In genomic region chr18:10131036-10131774, GRCh38 we compare ENCODE assay signal across 10 cellular contexts.
DNase-seq lines count a peak whose midpoint lies in the region; ATAC-seq and TF ChIP-seq lines count a peak whose summit lies in the region.
"Had no signal": no experiment of that assay in that cellular context is flagged by ENCODE, and none has a peak within 500 bp of the region (broad histone marks: within the 10 kb centered on the region; RNA-seq: fewer than 3 reads in every experiment).

No MANE protein-coding gene starts in this region.

- H3K9me3 ChIP-seq in ES-I3 (ENCODE audit: control insufficient read depth, insufficient read depth, low read length) (no peaks in the 10 kb centered on the region), right atrium auricular region (no peaks in the 10 kb centered on the region), trophoblast cell (ENCODE audit: insufficient read depth, low read depth, low read length) (no peaks in the 10 kb centered on the region)

- TF ChIP-seq CTCF in right atrium auricular region (IDR thresholded peaks at IDR 0.05): no peak

- no peak overlapping the region for H2BK120ac ChIP-seq in trophoblast cell (ENCODE audit: insufficient read depth, low read length, poor library complexity)

- H3K4ac ChIP-seq in trophoblast cell (ENCODE audit: low read depth, low read length): no peak overlapping the region

- H4K8ac ChIP-seq in trophoblast cell (ENCODE audit: low read depth, low read length): no peak overlapping the region

- H3K4me1 ChIP-seq in ES-I3 (ENCODE audit: insufficient read depth, low read length): peaks cover 14% of the 10 kb centered on the region
- H3K4me1 ChIP-seq in right atrium auricular region: peaks cover 0 to 15% of the 10 kb centered on the region in 2 donors
- H3K4me1 ChIP-seq in trophoblast cell (ENCODE audit: control insufficient read depth in 1 of 2, insufficient read depth in 2 of 2, low read length in 2 of 2): peaks cover 24 to 40% of the 10 kb centered on the region in 2 experiments

- peak overlapping the region; percentile 85 for H3K4me2 ChIP-seq in trophoblast cell (ENCODE audit: low read length)

- no peaks in the 10 kb centered on the region for H3K27me3 ChIP-seq in right atrium auricular region
- H3K27me3 ChIP-seq in trophoblast cell (ENCODE audit: insufficient read depth, low read length): no peaks in the 10 kb centered on the region

- H3K18ac ChIP-seq in trophoblast cell (ENCODE audit: low read length): no peak overlapping the region

- peak overlapping the region in 1 of 2 donors; percentile 16 for H3K27ac ChIP-seq in right atrium auricular region
- H3K27ac ChIP-seq in trophoblast cell (ENCODE audit: low read depth, low read length): no peak overlapping the region

- H3K14ac ChIP-seq in trophoblast cell (ENCODE audit: low read length): no peak overlapping the region

- H2BK12ac ChIP-seq in trophoblast cell (ENCODE audit: low read length): no peak overlapping the region

- no peak overlapping the region for H4K91ac ChIP-seq in trophoblast cell (ENCODE audit: low read depth, low read length)

- no CpG with 5 or more reads among the region's 11 CpGs for WGBS in trophoblast cell (ENCODE audit: extremely low coverage, insufficient coverage, insufficient read length)

- DNase-seq in NCI-H526 treated with DMSO at 0.1 percent for 48 hours (lab: John Stamatoyannopoulos, UW) (peak; percentile 53), right atrium auricular region (ENCODE audit: low spot score) (no peak), trophoblast cell (peak; percentile 31 to 55), activated gamma-delta T cell treated with Interleukin-2 at 50 U/mL for 16 hours (no peak)
- DNase-seq in activated CD4-positive, alpha-beta T cell treated with anti-CD3 and anti-CD28 coated beads for 1 hour: no peak
- DNase-seq: NCI-H2107, T-helper 1 cell had no signal

- no peak overlapping the region for H2BK5ac ChIP-seq in trophoblast cell (ENCODE audit: low read depth, low read length, poor library complexity)

- no peak for ATAC-seq in HG03469 (IDR thresholded peaks at IDR 0.05; ENCODE audit: unreplicated experiment)
- no peak for ATAC-seq in HG03439 (IDR thresholded peaks at IDR 0.05; ENCODE audit: unreplicated experiment)

- H3K9ac ChIP-seq in ES-I3 (ENCODE audit: low read depth, low read length): peak overlapping the region; percentile 67; the same call in 1 of the 2 replicates
- H3K9ac ChIP-seq in trophoblast cell (ENCODE audit: low read length): no peak overlapping the region

- no peaks in the 10 kb centered on the region for H3K79me2 ChIP-seq in trophoblast cell (ENCODE audit: control insufficient read depth, insufficient read depth, low read length, poor library complexity)

- H3K4me3 ChIP-seq in right atrium auricular region: peak overlapping the region; percentile 28 to 40
- no peak overlapping the region for H3K4me3 ChIP-seq in trophoblast cell (ENCODE audit: low read depth, low read length)

- H3K79me1 ChIP-seq in trophoblast cell (ENCODE audit: low read length): peaks cover 3% of the 10 kb centered on the region

- no peak overlapping the region for H2AK5ac ChIP-seq in trophoblast cell (ENCODE audit: low read length)

- H3K23ac ChIP-seq in trophoblast cell (ENCODE audit: low read length): no peak overlapping the region

- no peaks in the 10 kb centered on the region for H3K36me3 ChIP-seq in ES-I3 (ENCODE audit: insufficient read depth, low read length)
- no peaks in the 10 kb centered on the region for H3K36me3 ChIP-seq in right atrium auricular region
- no peaks in the 10 kb centered on the region for H3K36me3 ChIP-seq in trophoblast cell (ENCODE audit: control insufficient read depth in 1 of 2, insufficient read depth in 2 of 2, low read length in 2 of 2)

- no peak overlapping the region for H4K12ac ChIP-seq in trophoblast cell (ENCODE audit: low read depth, low read length)

- H2AFZ ChIP-seq in trophoblast cell (ENCODE audit: insufficient read depth, low read length, poor library complexity): no peak overlapping the region

Comparison
In these comparisons a context has a peak if more than half of its experiments do, and no peak if none do; other contexts are left out.
1. DNase-seq: peak in NCI-H526 treated with DMSO at 0.1 percent for 48 hours (single experiment) and trophoblast cell (2 of 2); none in right atrium auricular region (single experiment), activated gamma-delta T cell treated with Interleukin-2 at 50 U/mL for 16 hours (single experiment) and activated CD4-positive, alpha-beta T cell treated with anti-CD3 and anti-CD28 coated beads for 1 hour (single experiment).